ENCODE assay signal across 27 cellular contexts in the genomic region with DNA sequence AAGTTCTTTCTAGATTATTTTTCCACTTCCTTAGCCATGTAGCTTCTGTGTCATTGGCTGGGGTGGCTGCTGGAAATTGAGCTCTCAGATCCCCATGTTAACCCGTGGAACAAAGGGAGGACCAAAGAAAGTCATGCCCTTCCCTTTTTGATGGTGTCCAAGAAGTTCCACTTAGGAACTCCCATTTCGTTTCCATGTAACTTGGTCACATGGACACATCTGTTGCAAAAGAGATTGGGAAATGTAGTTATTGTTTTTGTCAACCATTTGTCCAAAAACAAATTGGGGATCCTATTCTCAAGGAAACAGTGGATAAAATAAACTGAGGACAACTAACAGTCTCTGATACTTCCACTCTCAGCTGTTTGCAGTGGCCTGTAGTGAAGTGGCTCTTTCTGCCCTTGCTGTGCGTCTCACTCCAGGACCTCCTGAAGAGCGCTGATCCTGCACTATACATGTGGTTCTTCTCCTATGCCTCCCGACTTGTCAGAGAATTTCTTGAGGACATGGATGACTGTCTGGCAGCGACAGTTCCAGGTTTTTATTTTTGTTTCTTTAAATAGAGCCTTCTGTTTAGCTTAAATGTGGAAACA.
DNase-seq lines count a peak whose midpoint lies in the region; TF ChIP-seq lines count a peak whose summit lies in the region.
"Had no signal": no experiment of that assay in that cellular context is flagged by ENCODE, and none has a peak within 500 bp of the region (broad histone marks: within the 10 kb centered on the region; RNA-seq: fewer than 3 reads in every experiment).

No MANE protein-coding gene starts in this region.

- H3K4me3 ChIP-seq in mesodermal cell (ENCODE audit: extremely low read depth, insufficient read depth, low read length, poor library complexity, severe bottlenecking) (no peak overlapping the region), thyroid gland (replicated peaks in 1 of 3) (no peak overlapping the region)
- H3K4me3 ChIP-seq: GM12878, left ventricle myocardium inferior, ovary, uterus had no signal

- H3K27ac ChIP-seq in mesodermal cell (ENCODE audit: low read depth, low read length, severe bottlenecking), result peak overlapping the region; percentile 16
- peak overlapping the region; percentile 9 to 42 (median 12) for H3K27ac ChIP-seq in thyroid gland
- H3K27ac ChIP-seq: epithelial cell of prostate, left ventricle myocardium inferior, ovary, WERI-Rb-1 had no signal

- H3K4me1 ChIP-seq in mesodermal cell (ENCODE audit: control insufficient read depth, insufficient read depth, low read length, poor library complexity, severe bottlenecking), result peaks cover 18% of the 10 kb centered on the region
- peaks cover 13 to 35% of the 10 kb centered on the region in 2 donors for H3K4me1 ChIP-seq in thyroid gland
- H3K4me1 ChIP-seq: left ventricle myocardium inferior, uterus had no signal

- intact Hi-C loops in thyroid gland (cut with DNase I), result no loop called here

- WGBS in mesodermal cell (ENCODE audit: insufficient coverage in 2 of 2), 2 experiments, result 89 to 92% methylated on average over 3 to 6 of the region's 6 CpGs
- WGBS in thyroid gland, 2 donors, result 30 to 36% methylated on average over 6 of the region's 6 CpGs

- no peaks in the 10 kb centered on the region; the same call in 1 of the 2 replicates for H3K36me3 Mint-ChIP-seq in HFFc6 (ENCODE audit: low read depth)
- H3K36me3 Mint-ChIP-seq in chondrocyte (ENCODE audit: low read depth), result peaks cover 1% of the 10 kb centered on the region
- H3K36me3 Mint-ChIP-seq: brain; CD4-positive, CD25-positive, alpha-beta regulatory T cell; natural killer cell treated with Interleukin-12 subunit alpha and Interleukin-12 subunit beta and Interleukin-15 and Interleukin-18, amount 100 ng/mL, for 72 hours; stimulated activated effector memory CD8-positive, alpha-beta T cell treated with anti-CD3 and anti-CD28 coated beads, Interleukin-12 subunit alpha, Interleukin-12 subunit beta, amount 100 ng/mL, for 72 hours had no signal

- H3K9me3 Mint-ChIP-seq in HFFc6 (no peaks in the 10 kb centered on the region), chondrocyte (ENCODE audit: low read depth) (no peaks in the 10 kb centered on the region)
- H3K9me3 Mint-ChIP-seq: activated T-cell treated with anti-CD3 and anti-CD28 coated beads, Interleukin-2, amount 50 U/mL, for 24 hours; brain; natural killer cell treated with Interleukin-12 subunit alpha and Interleukin-12 subunit beta and Interleukin-15 and Interleukin-18, amount 100 ng/mL, for 72 hours; stimulated activated effector memory CD8-positive, alpha-beta T cell treated with anti-CD3 and anti-CD28 coated beads, Interleukin-12 subunit alpha, Interleukin-12 subunit beta, amount 100 ng/mL, for 72 hours had no signal

- no peaks in the 10 kb centered on the region for H3K36me3 ChIP-seq in mesodermal cell (ENCODE audit: control insufficient read depth, insufficient read depth, low read length)
- no peaks in the 10 kb centered on the region for H3K36me3 ChIP-seq in thyroid gland
- H3K36me3 ChIP-seq: left ventricle myocardium inferior, ovary, uterus, WERI-Rb-1 had no signal

- no peak for TF ChIP-seq POLR2A in thyroid gland (IDR thresholded peaks at IDR 0.05)

- TF ChIP-seq CTCF in HFFc6 (IDR thresholded peaks at IDR 0.05), result no peak
- no peak for TF ChIP-seq CTCF in chondrocyte (IDR thresholded peaks at IDR 0.05)
- no peak for TF ChIP-seq CTCF in thyroid gland (IDR thresholded peaks at IDR 0.05)

- H3K4me3 Mint-ChIP-seq in HFFc6, result no peak overlapping the region
- H3K4me3 Mint-ChIP-seq in chondrocyte (ENCODE audit: unreplicated experiment), result no peak overlapping the region
- H3K4me3 Mint-ChIP-seq: activated T-cell treated with anti-CD3 and anti-CD28 coated beads, Interleukin-2, amount 50 U/mL, for 24 hours; brain; CD4-positive, CD25-positive, alpha-beta regulatory T cell; natural killer cell treated with Interleukin-12 subunit alpha and Interleukin-12 subunit beta and Interleukin-15 and Interleukin-18, amount 100 ng/mL, for 72 hours; stimulated activated effector memory CD8-positive, alpha-beta T cell treated with anti-CD3 and anti-CD28 coated beads, Interleukin-12 subunit alpha, Interleukin-12 subunit beta, amount 100 ng/mL, for 72 hours had no signal

- H3K27me3 ChIP-seq in thyroid gland, result no peaks in the 10 kb centered on the region
- H3K27me3 ChIP-seq: ovary, uterus had no signal

- H3K4me1 Mint-ChIP-seq in HFFc6 (ENCODE audit: low read depth) (peaks cover 78% of the 10 kb centered on the region), chondrocyte (ENCODE audit: low read depth) (peaks cover 67% of the 10 kb centered on the region)
- H3K4me1 Mint-ChIP-seq: CD4-positive, CD25-positive, alpha-beta regulatory T cell; stimulated activated effector memory CD8-positive, alpha-beta T cell treated with anti-CD3 and anti-CD28 coated beads, Interleukin-12 subunit alpha, Interleukin-12 subunit beta, amount 100 ng/mL, for 72 hours had no signal

- H3K9me3 ChIP-seq in mesodermal cell (ENCODE audit: control insufficient read depth, low read length), result no peaks in the 10 kb centered on the region
- H3K9me3 ChIP-seq in thyroid gland, result no peaks in the 10 kb centered on the region
- H3K9me3 ChIP-seq: left ventricle myocardium inferior, ovary, uterus had no signal

- H3K27ac Mint-ChIP-seq in HFFc6 (peak overlapping the region; percentile 69), chondrocyte (ENCODE audit: unreplicated experiment) (peak overlapping the region; percentile 72)
- H3K27ac Mint-ChIP-seq: activated T-cell treated with anti-CD3 and anti-CD28 coated beads, Interleukin-2, amount 50 U/mL, for 24 hours; CD4-positive, CD25-positive, alpha-beta regulatory T cell; natural killer cell treated with Interleukin-12 subunit alpha and Interleukin-12 subunit beta and Interleukin-15 and Interleukin-18, amount 100 ng/mL, for 72 hours; stimulated activated effector memory CD8-positive, alpha-beta T cell treated with anti-CD3 and anti-CD28 coated beads, Interleukin-12 subunit alpha, Interleukin-12 subunit beta, amount 100 ng/mL, for 72 hours had no signal

- DNase-seq in HFFc6, result no peak
- DNase-seq in chondrocyte (ENCODE audit: low spot score), result no peak
- peak; percentile 64 to 66 for DNase-seq in thyroid gland
- no peak for DNase-seq in NCI-H128 (lab: John Stamatoyannopoulos, UW; ENCODE audit: unreplicated experiment)
- no peak for DNase-seq in globus pallidus (ENCODE audit: low spot score)
- no peak for DNase-seq in NCI-H146 (lab: John Stamatoyannopoulos, UW)
- no peak for DNase-seq in stimulated activated CD4-positive, alpha-beta T cell treated with anti-CD3 and anti-CD28 coated beads, Interleukin-12 subunit alpha, Interleukin-12 subunit beta, amount 100 ng/mL, for 4 hours
- DNase-seq: activated CD4-positive, alpha-beta T cell treated with anti-CD3 and anti-CD28 coated beads for 48 hours; activated gamma-delta T cell treated with Interleukin-2 at 50 U/mL for 16 hours; activated T-cell treated with anti-CD3 and anti-CD28 coated beads, Interleukin-2, amount 50 U/mL, for 24 hours; CD4-positive, CD25-positive, alpha-beta regulatory T cell; effector CD8-positive, alpha-beta T cell; left ventricle myocardium inferior; midbrain; NCI-H1694 treated with DMSO at 0.1 percent for 48 hours; NCI-H526 treated with DMSO at 0.1 percent for 48 hours; ovary; SHP77 treated with DMSO at 0.1 percent for 48 hours; stimulated activated CD4-positive, alpha-beta T cell treated with anti-CD3 and anti-CD28 coated beads, Interleukin-4, amount 100 ng/mL, for 24 hours; uterus; WERI-Rb-1 had no signal

- H3K27me3 Mint-ChIP-seq in HFFc6 (ENCODE audit: insufficient read depth), result peaks cover 2% of the 10 kb centered on the region; the same call in 1 of the 2 replicates
- H3K27me3 Mint-ChIP-seq in chondrocyte (ENCODE audit: low read depth), result no peaks in the 10 kb centered on the region

Comparison
In these comparisons a context has a peak if more than half of its experiments do, and no peak if none do; other contexts are left out.
1. DNase-seq: peak in thyroid gland (2 of 2); none in HFFc6 (single experiment), chondrocyte (single experiment), NCI-H128 (single experiment), globus pallidus (single experiment), NCI-H146 (single experiment) and stimulated activated CD4-positive, alpha-beta T cell treated with anti-CD3 and anti-CD28 coated beads, Interleukin-12 subunit alpha, Interleukin-12 subunit beta, amount 100 ng/mL, for 4 hours (single experiment).